ENCODE assay signal across 8 cellular contexts in the genomic region with DNA sequence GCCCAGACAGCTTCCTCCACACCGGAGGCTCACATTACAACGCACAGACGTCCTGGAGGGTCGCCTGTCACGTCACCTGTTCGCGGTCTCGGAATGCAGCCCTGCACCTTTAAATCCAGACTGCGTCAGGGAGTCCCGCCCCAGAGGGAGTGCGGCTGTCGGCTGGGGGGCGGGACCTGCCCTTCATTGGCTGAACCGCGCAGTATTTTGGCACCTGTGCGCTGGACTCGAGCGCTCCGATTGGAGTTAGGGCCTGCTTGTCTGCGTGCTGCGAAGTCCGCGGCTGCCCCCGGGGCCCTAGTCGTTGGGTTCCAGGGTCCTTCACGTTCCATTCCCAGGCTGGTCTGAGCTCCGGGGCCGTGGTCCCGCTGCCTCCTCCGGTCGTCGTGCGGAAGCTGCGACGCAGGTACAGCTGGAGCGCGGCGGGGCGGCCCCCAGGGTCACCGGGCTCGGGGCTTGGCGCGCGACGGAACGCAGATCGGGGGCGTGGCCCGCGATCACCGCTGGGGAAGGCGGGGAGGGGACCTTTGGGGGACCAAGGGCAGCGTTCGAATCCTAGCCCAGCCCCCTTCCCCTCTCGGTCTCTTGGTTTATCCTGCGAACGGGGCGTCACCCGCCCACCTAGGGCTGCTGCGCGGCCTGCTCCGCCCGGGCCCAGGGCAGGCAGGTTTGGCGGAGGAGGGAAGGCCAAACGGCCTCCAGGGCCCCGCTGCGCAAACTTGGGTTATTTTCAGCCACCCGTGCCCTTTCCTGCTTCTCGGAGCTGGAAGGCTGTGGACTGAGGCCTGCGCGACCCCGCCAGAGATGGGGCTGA.
DNase-seq lines count a peak whose midpoint lies in the region; ATAC-seq and TF ChIP-seq lines count a peak whose summit lies in the region.

MIEF2 (plus strand) TSS at position 331 of the 814 bp plus-strand sequence. CDS start 2,059 bp downstream, outside the sequence.

- peak within 1 kb of the TSS; percentile 97 for H3K4me3 ChIP-seq in choroid plexus epithelial cell (ENCODE audit: low read depth, low read length)

- ATAC-seq in GM19035 (IDR thresholded peaks at IDR 0.05; ENCODE audit: unreplicated experiment) (peak; percentile 80), HG03354 (IDR thresholded peaks at IDR 0.05; ENCODE audit: poor library complexity, severe bottlenecking, unreplicated experiment) (peak; percentile 84)

- TF ChIP-seq CTCF in choroid plexus epithelial cell (conservative IDR thresholded peaks at IDR 0.05; ENCODE audit: low read depth, low read length), result no peak

- peak; percentile 98 for DNase-seq in AG20443 (ENCODE audit: low spot score)
- peak; percentile 94 for DNase-seq in NCI-H510A (lab: John Stamatoyannopoulos, UW)
- peak; percentile 87 to 89 for DNase-seq in activated CD4-positive, alpha-beta T cell treated with anti-CD3 and anti-CD28 coated beads for 24 hours (ENCODE audit: low read depth in 2 of 2)
- DNase-seq in choroid plexus epithelial cell (ENCODE audit: low read depth), result peak; percentile 96
- peak; percentile 97 for DNase-seq in kidney tubule cell (ENCODE audit: low spot score)
- peak; percentile 73 to 77 for DNase-seq in stimulated activated CD4-positive, alpha-beta T cell treated with anti-CD3 and anti-CD28 coated beads, Interleukin-1b, Interleukin-23, amount 100 ng/mL, for 1 hour (ENCODE audit: low read depth in 2 of 2)

Comparison
In these comparisons a context has a peak if more than half of its experiments do, and no peak if none do; other contexts are left out.
1. Peak in every context shown above with its lines: DNase-seq, ATAC-seq and H3K4me3 ChIP-seq.